Comparison of ENCODE assay signal across 7 cellular contexts in the genomic region with DNA sequence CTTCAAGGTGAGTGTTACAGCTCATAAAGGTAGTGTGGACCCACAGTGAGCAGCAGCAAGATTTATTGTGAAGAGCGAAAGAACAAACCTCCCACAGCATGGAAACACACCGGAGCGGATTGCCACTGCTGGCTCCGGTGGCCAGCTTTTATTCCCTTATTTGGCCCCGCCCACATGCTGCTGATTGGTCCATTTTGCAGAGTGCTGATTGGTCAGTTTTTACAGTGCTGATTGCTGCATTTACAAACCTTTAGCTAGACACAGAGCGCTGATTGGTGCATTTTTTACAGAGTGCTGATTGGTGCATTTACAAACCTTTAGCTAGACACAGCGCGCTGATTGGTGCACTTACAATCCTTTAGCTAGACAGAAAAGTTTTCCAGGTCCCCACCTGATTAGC.
DNase-seq lines count a peak whose midpoint lies in the region; ATAC-seq and TF ChIP-seq lines count a peak whose summit lies in the region.
"Not testable (repeated sequence)": the region's sequence is repeated elsewhere in the genome, so short reads cannot be mapped to it uniquely, and the experiment has no call there.

No MANE protein-coding gene starts in this region.

- H3K4me3 ChIP-seq in CD8-positive, alpha-beta T cell (ENCODE audit: low read depth, low read length), result not testable (repeated sequence)

- not testable (repeated sequence) for TF ChIP-seq CTCF in CD8-positive, alpha-beta T cell (IDR thresholded peaks at IDR 0.05)

- H3K36me3 Mint-ChIP-seq in CD8-positive, alpha-beta T cell; T-helper 2 cell treated with Interferon-gamma antibody and Interleukin-4, amounts not matched to agents 5 μg/mL and 100 μg/mL, for 36 hours (ENCODE audit: low read depth); activated CD8-positive, alpha-beta T cell treated with anti-CD3 and anti-CD28 coated beads, Interleukin-2, amount 10 ng/mL, durations not matched to agents 7 days and 5 days (ENCODE audit: low read depth); activated naive CD8-positive, alpha-beta T cell; stimulated activated naive CD8-positive, alpha-beta T cell treated with anti-CD3 and anti-CD28 coated beads, Interleukin-15, Interleukin-2, amounts not matched to agents 100 ng/mL and 50 ng/mL, for 24 hours (ENCODE audit: low read depth): not testable (repeated sequence)
- peaks cover 10% of the 10 kb centered on the region for H3K36me3 Mint-ChIP-seq in dendritic cell treated with granulocyte-macrophage colony-stimulating factor and Interleukin-4, amounts not matched to agents 40 ng/mL and 50 ng/mL, for 4 days (ENCODE audit: low read depth)
- peaks cover 5 to 11% of the 10 kb centered on the region in 2 donors for H3K36me3 Mint-ChIP-seq in naive B cell

- H3K27ac Mint-ChIP-seq in CD8-positive, alpha-beta T cell; T-helper 2 cell treated with Interferon-gamma antibody and Interleukin-4, amounts not matched to agents 5 μg/mL and 100 μg/mL, for 36 hours; activated CD8-positive, alpha-beta T cell treated with anti-CD3 and anti-CD28 coated beads, Interleukin-2, amount 10 ng/mL, durations not matched to agents 7 days and 5 days; activated naive CD8-positive, alpha-beta T cell; stimulated activated naive CD8-positive, alpha-beta T cell treated with anti-CD3 and anti-CD28 coated beads, Interleukin-15, Interleukin-2, amounts not matched to agents 100 ng/mL and 50 ng/mL, for 24 hours: not testable (repeated sequence)
- peak overlapping the region; percentile 83 for H3K27ac Mint-ChIP-seq in dendritic cell treated with granulocyte-macrophage colony-stimulating factor and Interleukin-4, amounts not matched to agents 40 ng/mL and 50 ng/mL, for 4 days
- peak overlapping the region in 2 of 6 donors; percentile 57 to 68 for H3K27ac Mint-ChIP-seq in naive B cell

- H3K27me3 Mint-ChIP-seq in CD8-positive, alpha-beta T cell (ENCODE audit: low read depth), result peaks cover 20% of the 10 kb centered on the region
- H3K27me3 Mint-ChIP-seq in T-helper 2 cell treated with Interferon-gamma antibody and Interleukin-4, amounts not matched to agents 5 μg/mL and 100 μg/mL, for 36 hours (ENCODE audit: low read depth), result peaks cover 18% of the 10 kb centered on the region
- peaks cover 10% of the 10 kb centered on the region for H3K27me3 Mint-ChIP-seq in activated CD8-positive, alpha-beta T cell treated with anti-CD3 and anti-CD28 coated beads, Interleukin-2, amount 10 ng/mL, durations not matched to agents 7 days and 5 days (ENCODE audit: low read depth)
- not testable (repeated sequence) for H3K27me3 Mint-ChIP-seq in activated naive CD8-positive, alpha-beta T cell; dendritic cell treated with granulocyte-macrophage colony-stimulating factor and Interleukin-4, amounts not matched to agents 40 ng/mL and 50 ng/mL, for 4 days
- H3K27me3 Mint-ChIP-seq in naive B cell, result peaks cover 0 to 27% (median 6%) of the 10 kb centered on the region in 3 donors
- peaks cover 38% of the 10 kb centered on the region for H3K27me3 Mint-ChIP-seq in stimulated activated naive CD8-positive, alpha-beta T cell treated with anti-CD3 and anti-CD28 coated beads, Interleukin-15, Interleukin-2, amounts not matched to agents 100 ng/mL and 50 ng/mL, for 24 hours

- not testable (repeated sequence) for H3K9me3 ChIP-seq in CD8-positive, alpha-beta T cell (ENCODE audit: low read length)

- intact Hi-C loops in CD8-positive, alpha-beta T cell (cut with DNase I, micrococcal nuclease); dendritic cell treated with granulocyte-macrophage colony-stimulating factor and Interleukin-4, amounts not matched to agents 40 ng/mL and 50 ng/mL, for 4 days (cut with micrococcal nuclease): not testable (repeated sequence)

- not testable (repeated sequence) for H3K4me1 Mint-ChIP-seq in CD8-positive, alpha-beta T cell (ENCODE audit: low read depth); T-helper 2 cell treated with Interferon-gamma antibody and Interleukin-4, amounts not matched to agents 5 μg/mL and 100 μg/mL, for 36 hours (ENCODE audit: low read depth); activated CD8-positive, alpha-beta T cell treated with anti-CD3 and anti-CD28 coated beads, Interleukin-2, amount 10 ng/mL, durations not matched to agents 7 days and 5 days (ENCODE audit: low read depth); activated naive CD8-positive, alpha-beta T cell (ENCODE audit: low read depth); stimulated activated naive CD8-positive, alpha-beta T cell treated with anti-CD3 and anti-CD28 coated beads, Interleukin-15, Interleukin-2, amounts not matched to agents 100 ng/mL and 50 ng/mL, for 24 hours (ENCODE audit: low read depth)
- peaks cover 82% of the 10 kb centered on the region for H3K4me1 Mint-ChIP-seq in dendritic cell treated with granulocyte-macrophage colony-stimulating factor and Interleukin-4, amounts not matched to agents 40 ng/mL and 50 ng/mL, for 4 days (ENCODE audit: low read depth)
- H3K4me1 Mint-ChIP-seq in naive B cell, result peaks cover 1 to 17% (median 8%) of the 10 kb centered on the region in 3 donors

- POLR2A ChIA-PET in CD8-positive, alpha-beta T cell (lab: Charles Lee); activated CD8-positive, alpha-beta T cell treated with anti-CD3 and anti-CD28 coated beads, Interleukin-2, amount 10 ng/mL, durations not matched to agents 7 days and 5 days (lab: Charles Lee): not testable (repeated sequence)

- DNase-seq in CD8-positive, alpha-beta T cell; T-helper 2 cell treated with Interferon-gamma antibody and Interleukin-4, amounts not matched to agents 5 μg/mL and 100 μg/mL, for 36 hours (ENCODE audit: low spot score); activated CD8-positive, alpha-beta T cell treated with anti-CD3 and anti-CD28 coated beads, Interleukin-2, amount 10 ng/mL, durations not matched to agents 7 days and 5 days; naive B cell: not testable (repeated sequence)

- H3K4me1 ChIP-seq in CD8-positive, alpha-beta T cell (ENCODE audit: insufficient read depth, low read length), result not testable (repeated sequence)

- H3K9me3 Mint-ChIP-seq in CD8-positive, alpha-beta T cell, result peaks cover 13% of the 10 kb centered on the region
- peaks cover 18% of the 10 kb centered on the region for H3K9me3 Mint-ChIP-seq in T-helper 2 cell treated with Interferon-gamma antibody and Interleukin-4, amounts not matched to agents 5 μg/mL and 100 μg/mL, for 36 hours
- H3K9me3 Mint-ChIP-seq in activated CD8-positive, alpha-beta T cell treated with anti-CD3 and anti-CD28 coated beads, Interleukin-2, amount 10 ng/mL, durations not matched to agents 7 days and 5 days (ENCODE audit: insufficient read depth), result peaks cover 19% of the 10 kb centered on the region
- H3K9me3 Mint-ChIP-seq in activated naive CD8-positive, alpha-beta T cell (ENCODE audit: low read depth), result peaks cover 10% of the 10 kb centered on the region
- H3K9me3 Mint-ChIP-seq in dendritic cell treated with granulocyte-macrophage colony-stimulating factor and Interleukin-4, amounts not matched to agents 40 ng/mL and 50 ng/mL, for 4 days, result peaks cover 19% of the 10 kb centered on the region
- peaks cover 4 to 36% (median 22%) of the 10 kb centered on the region in 7 donors for H3K9me3 Mint-ChIP-seq in naive B cell
- H3K9me3 Mint-ChIP-seq in stimulated activated naive CD8-positive, alpha-beta T cell treated with anti-CD3 and anti-CD28 coated beads, Interleukin-15, Interleukin-2, amounts not matched to agents 100 ng/mL and 50 ng/mL, for 24 hours, result peaks cover 11% of the 10 kb centered on the region

- not testable (repeated sequence) for ATAC-seq in CD8-positive, alpha-beta T cell; activated CD8-positive, alpha-beta T cell treated with anti-CD3 and anti-CD28 coated beads, Interleukin-2, amount 10 ng/mL, durations not matched to agents 7 days and 5 days; naive B cell (ENCODE audit: low read depth in 2 of 2)

- H3K27ac ChIP-seq in CD8-positive, alpha-beta T cell (ENCODE audit: low read depth, low read length), result not testable (repeated sequence)

- peak overlapping the region; percentile 55 for H3K4me3 Mint-ChIP-seq in CD8-positive, alpha-beta T cell
- peak overlapping the region; percentile 51 for H3K4me3 Mint-ChIP-seq in T-helper 2 cell treated with Interferon-gamma antibody and Interleukin-4, amounts not matched to agents 5 μg/mL and 100 μg/mL, for 36 hours
- peak overlapping the region; percentile 45 for H3K4me3 Mint-ChIP-seq in activated CD8-positive, alpha-beta T cell treated with anti-CD3 and anti-CD28 coated beads, Interleukin-2, amount 10 ng/mL, durations not matched to agents 7 days and 5 days
- H3K4me3 Mint-ChIP-seq in activated naive CD8-positive, alpha-beta T cell, result peak overlapping the region; percentile 49
- H3K4me3 Mint-ChIP-seq in dendritic cell treated with granulocyte-macrophage colony-stimulating factor and Interleukin-4, amounts not matched to agents 40 ng/mL and 50 ng/mL, for 4 days, result peak overlapping the region; percentile 23
- peak overlapping the region in 6 of 8 donors; percentile 6 to 73 (median 55) for H3K4me3 Mint-ChIP-seq in naive B cell
- peak overlapping the region; percentile 30 for H3K4me3 Mint-ChIP-seq in stimulated activated naive CD8-positive, alpha-beta T cell treated with anti-CD3 and anti-CD28 coated beads, Interleukin-15, Interleukin-2, amounts not matched to agents 100 ng/mL and 50 ng/mL, for 24 hours

- not testable (repeated sequence) for H3K27me3 ChIP-seq in CD8-positive, alpha-beta T cell (ENCODE audit: insufficient read depth, low read length)

- CTCF ChIA-PET in CD8-positive, alpha-beta T cell (lab: Charles Lee); activated CD8-positive, alpha-beta T cell treated with anti-CD3 and anti-CD28 coated beads, Interleukin-2, amount 10 ng/mL, durations not matched to agents 7 days and 5 days (lab: Charles Lee): not testable (repeated sequence)

- not testable (repeated sequence) for H3K36me3 ChIP-seq in CD8-positive, alpha-beta T cell (ENCODE audit: insufficient read depth, low read length)
